ENCODE assay signal across 17 cellular contexts in the genomic region with DNA sequence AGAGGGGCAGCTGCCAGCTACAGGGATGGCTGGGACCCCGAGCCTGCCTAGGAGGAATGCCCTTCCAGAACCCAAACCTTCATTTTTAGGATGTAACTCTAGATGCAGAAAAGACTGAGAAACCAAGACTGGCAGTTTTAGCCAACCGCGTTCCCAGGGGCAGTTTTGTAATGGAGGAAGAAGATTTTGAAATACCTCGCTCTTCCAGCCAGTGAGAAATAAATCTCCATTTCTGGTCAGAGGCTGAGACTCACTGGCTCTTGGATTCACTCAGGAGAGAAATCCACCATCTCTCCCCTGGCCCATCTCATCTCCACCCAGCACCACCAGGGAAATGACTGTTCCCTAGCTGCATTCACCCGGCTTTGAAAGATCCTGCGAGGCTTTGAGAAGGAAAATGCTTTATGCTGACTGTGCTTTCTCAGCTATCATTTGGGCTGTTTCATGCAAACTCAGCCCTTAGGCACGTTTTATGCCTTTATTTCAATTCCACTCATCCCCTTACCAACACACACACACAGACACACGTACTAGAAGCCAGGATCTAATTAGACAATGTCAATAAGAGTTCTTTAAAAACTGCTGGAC.
DNase-seq lines count a peak whose midpoint lies in the region; ATAC-seq and TF ChIP-seq lines count a peak whose summit lies in the region.
"Had no signal": no experiment of that assay in that cellular context is flagged by ENCODE, and none has a peak within 500 bp of the region (broad histone marks: within the 10 kb centered on the region; RNA-seq: fewer than 3 reads in every experiment).

No MANE protein-coding gene starts in this region.

- no peak overlapping the region for H3K27ac ChIP-seq in osteoblast (ENCODE audit: low read depth, low read length)
- H3K27ac ChIP-seq: BLaER1 treated with 17β-estradiol and CSF1 and Interleukin-3, amounts not matched to agents 10 nM and 100 nM; breast epithelium; thoracic aorta had no signal

- H3K36me3 Mint-ChIP-seq in glutamatergic neuron (ENCODE audit: unreplicated experiment): no peaks in the 10 kb centered on the region
- H3K36me3 Mint-ChIP-seq: immature natural killer cell had no signal

- H3K27ac Mint-ChIP-seq in glutamatergic neuron (ENCODE audit: unreplicated experiment): no peak overlapping the region
- H3K27ac Mint-ChIP-seq: activated naive CD4-positive, alpha-beta T cell treated with anti-CD3 and anti-CD28 coated beads for 36 hours; effector memory CD8-positive, alpha-beta T cell; immature natural killer cell had no signal

- peak overlapping the region; percentile 35 for H2AFZ ChIP-seq in osteoblast (ENCODE audit: low read length)

- peaks cover 8% of the 10 kb centered on the region for H3K27me3 Mint-ChIP-seq in glutamatergic neuron (ENCODE audit: unreplicated experiment)

- no peaks in the 10 kb centered on the region for H3K9me3 ChIP-seq in osteoblast (ENCODE audit: low read depth, low read length)
- H3K9me3 ChIP-seq: BLaER1 treated with 17β-estradiol and CSF1 and Interleukin-3, amounts not matched to agents 10 nM and 100 nM; breast epithelium; thoracic aorta had no signal

- H3K9me3 Mint-ChIP-seq in glutamatergic neuron (ENCODE audit: unreplicated experiment): peaks cover 6% of the 10 kb centered on the region
- H3K9me3 Mint-ChIP-seq: activated naive CD4-positive, alpha-beta T cell treated with anti-CD3 and anti-CD28 coated beads for 36 hours; effector memory CD8-positive, alpha-beta T cell; immature natural killer cell had no signal

- H3K4me3 Mint-ChIP-seq in glutamatergic neuron (ENCODE audit: unreplicated experiment): no peak overlapping the region
- H3K4me3 Mint-ChIP-seq: activated naive CD4-positive, alpha-beta T cell treated with anti-CD3 and anti-CD28 coated beads for 36 hours; effector memory CD8-positive, alpha-beta T cell; immature natural killer cell had no signal

- H3K27me3 ChIP-seq in osteoblast (ENCODE audit: insufficient read depth, low read length): no peaks in the 10 kb centered on the region
- H3K27me3 ChIP-seq: BLaER1 treated with 17β-estradiol and CSF1 and Interleukin-3, amounts not matched to agents 10 nM and 100 nM; breast epithelium had no signal

- no peaks in the 10 kb centered on the region for H3K79me2 ChIP-seq in osteoblast (ENCODE audit: insufficient read depth, low read length)

- no peaks in the 10 kb centered on the region for H3K36me3 ChIP-seq in osteoblast (ENCODE audit: insufficient read depth, low read length)
- H3K36me3 ChIP-seq: BLaER1 treated with 17β-estradiol and CSF1 and Interleukin-3, amounts not matched to agents 10 nM and 100 nM; breast epithelium; thoracic aorta had no signal

- peak; percentile 8 for DNase-seq in GM04503 (ENCODE audit: low read depth)
- peak; percentile 60 for DNase-seq in NCI-H774 (lab: John Stamatoyannopoulos, UW)
- peak; percentile 32 for DNase-seq in epithelial cell of esophagus (ENCODE audit: low read depth)
- DNase-seq in osteoblast (ENCODE audit: insufficient read length, low spot score, missing footprints): peak; percentile 89
- no peak for DNase-seq in glutamatergic neuron
- no peak for DNase-seq in KG1 (lab: John Stamatoyannopoulos, UW)
- DNase-seq in NCI-H446 (lab: John Stamatoyannopoulos, UW): no peak
- DNase-seq: activated CD8-positive, alpha-beta memory T cell treated with anti-CD3 and anti-CD28 coated beads, Interleukin-2, amount 50 U/mL, for 4 hours; activated naive CD4-positive, alpha-beta T cell treated with anti-CD3 and anti-CD28 coated beads for 36 hours; DMS79 treated with DMSO at 0.1 percent for 48 hours; effector memory CD8-positive, alpha-beta T cell; immature natural killer cell; NCI-H2029 treated with DMSO at 0.1 percent for 48 hours had no signal

- peaks cover 20% of the 10 kb centered on the region for H3K4me1 Mint-ChIP-seq in glutamatergic neuron (ENCODE audit: low read depth, unreplicated experiment)
- H3K4me1 Mint-ChIP-seq: immature natural killer cell had no signal

- no peak for ATAC-seq in GM19023 (IDR thresholded peaks at IDR 0.05; ENCODE audit: unreplicated experiment)
- ATAC-seq: effector memory CD8-positive, alpha-beta T cell had no signal

- TF ChIP-seq CTCF in epithelial cell of esophagus (IDR thresholded peaks at IDR 0.05; ENCODE audit: insufficient read depth, low read depth, low read length, missing control alignments): no peak
- TF ChIP-seq CTCF in osteoblast (IDR thresholded peaks at IDR 0.05; ENCODE audit: extremely low read depth, low read depth, low read length): no peak
- TF ChIP-seq CTCF in glutamatergic neuron (IDR thresholded peaks at IDR 0.05; ENCODE audit: partially characterized antibody, unreplicated experiment): no peak

- no peaks in the 10 kb centered on the region for H4K20me1 ChIP-seq in osteoblast (ENCODE audit: insufficient read depth, low read length)
- H4K20me1 ChIP-seq: BLaER1 treated with 17β-estradiol and CSF1 and Interleukin-3, amounts not matched to agents 10 nM and 100 nM had no signal

- H3K4me2 ChIP-seq in osteoblast (ENCODE audit: insufficient read depth, low read length): peak overlapping the region; percentile 73

- peaks cover 9% of the 10 kb centered on the region for H3K4me1 ChIP-seq in osteoblast (ENCODE audit: insufficient read depth, low read length)
- H3K4me1 ChIP-seq: breast epithelium had no signal

- H3K4me3 ChIP-seq in epithelial cell of esophagus (ENCODE audit: low read length) (no peak overlapping the region), osteoblast (ENCODE audit: insufficient read depth, low read length) (peak overlapping the region; percentile 56)
- H3K4me3 ChIP-seq: BLaER1 treated with 17β-estradiol and CSF1 and Interleukin-3, amounts not matched to agents 10 nM and 100 nM; breast epithelium; thoracic aorta had no signal

Comparison
In these comparisons a context has a peak if more than half of its experiments do, and no peak if none do; other contexts are left out.
1. DNase-seq: peak in GM04503 (single experiment), NCI-H774 (single experiment), epithelial cell of esophagus (single experiment) and osteoblast (single experiment); none in glutamatergic neuron (single experiment), KG1 (single experiment) and NCI-H446 (0 of 2).